In genomic region chrX:153722704-153723350, GRCh38 we compare ENCODE assay signal across 8 cellular contexts. TPM values are rescaled to one million over a fixed set of nuclear protein-coding genes. Genes with fewer than 3 reads are reported as not detected.
A peak's percentile ranks its signal among the peaks of the same experiment; 100 is the strongest.
DNase-seq lines count a peak whose midpoint lies in the region; ATAC-seq and TF ChIP-seq lines count a peak whose summit lies in the region.

No MANE protein-coding gene starts in this region.

- intact Hi-C loops in activated T-helper 1 cell treated with anti-CD3 and anti-CD28 coated beads, Interleukin-12 subunit alpha, Interleukin-12 subunit beta, Interleukin-2, Interleukin-4 antibody, amounts not matched to agents 30 ng/mL and 10 ng/mL and 1 ng/mL, durations not matched to agents 14 hours and 24 hours and 36 hours (cut with micrococcal nuclease), result loop anchor here (10.0 kb wide), 1 partner anchor 672 kb away; the partner anchor contains the start of gene RPL10
- intact Hi-C loops in thyroid gland (cut with DNase I), result no loop called here

- H3K27me3 Mint-ChIP-seq in activated CD8-positive, alpha-beta memory T cell treated with anti-CD3 and anti-CD28 coated beads, Interleukin-2, amount 10 ng/mL, durations not matched to agents 7 days and 5 days, result no peaks in the 10 kb centered on the region
- H3K27me3 Mint-ChIP-seq in activated T-helper 1 cell treated with anti-CD3 and anti-CD28 coated beads, Interleukin-12 subunit alpha, Interleukin-12 subunit beta, Interleukin-2, Interleukin-4 antibody, amounts not matched to agents 30 ng/mL and 10 ng/mL and 1 ng/mL, durations not matched to agents 14 hours and 24 hours and 36 hours (ENCODE audit: insufficient read depth), result no peaks in the 10 kb centered on the region

- peaks cover 38% of the 10 kb centered on the region for H3K4me1 Mint-ChIP-seq in activated CD8-positive, alpha-beta memory T cell treated with anti-CD3 and anti-CD28 coated beads, Interleukin-2, amount 10 ng/mL, durations not matched to agents 7 days and 5 days
- H3K4me1 Mint-ChIP-seq in activated T-helper 1 cell treated with anti-CD3 and anti-CD28 coated beads, Interleukin-12 subunit alpha, Interleukin-12 subunit beta, Interleukin-2, Interleukin-4 antibody, amounts not matched to agents 30 ng/mL and 10 ng/mL and 1 ng/mL, durations not matched to agents 14 hours and 24 hours and 36 hours (ENCODE audit: low read depth), result peaks cover 17% of the 10 kb centered on the region

- H3K4me3 ChIP-seq in iPS-18c (ENCODE audit: insufficient read depth, low read depth, low read length), result peak overlapping the region; percentile 61
- H3K4me3 ChIP-seq in thoracic aorta, result peak overlapping the region; percentile 80
- H3K4me3 ChIP-seq in thyroid gland (replicated peaks in 1 of 3), result peak overlapping the region in 1 of 3 donors; percentile 52

- peak overlapping the region; percentile 90 for H3K4me3 Mint-ChIP-seq in activated CD8-positive, alpha-beta memory T cell treated with anti-CD3 and anti-CD28 coated beads, Interleukin-2, amount 10 ng/mL, durations not matched to agents 7 days and 5 days
- H3K4me3 Mint-ChIP-seq in activated T-helper 1 cell treated with anti-CD3 and anti-CD28 coated beads, Interleukin-12 subunit alpha, Interleukin-12 subunit beta, Interleukin-2, Interleukin-4 antibody, amounts not matched to agents 30 ng/mL and 10 ng/mL and 1 ng/mL, durations not matched to agents 14 hours and 24 hours and 36 hours, result peak overlapping the region; percentile 92

- DNase-seq in activated CD8-positive, alpha-beta memory T cell treated with anti-CD3 and anti-CD28 coated beads, Interleukin-2, amount 10 ng/mL, durations not matched to agents 7 days and 5 days, result no peak
- no peak for DNase-seq in activated CD8-positive, alpha-beta memory T cell treated with anti-CD3 and anti-CD28 coated beads, Interleukin-2, amount 50 U/mL, for 48 hours
- no peak for DNase-seq in activated T-helper 1 cell treated with anti-CD3 and anti-CD28 coated beads, Interleukin-12 subunit alpha, Interleukin-12 subunit beta, Interleukin-2, Interleukin-4 antibody, amounts not matched to agents 30 ng/mL and 10 ng/mL and 1 ng/mL, durations not matched to agents 14 hours and 24 hours and 36 hours (ENCODE audit: low spot score)
- DNase-seq in thoracic aorta (ENCODE audit: low spot score), result no peak
- DNase-seq in mucosa of gallbladder (ENCODE audit: low spot score), result no peak
- no peak for DNase-seq in thyroid gland
- no peak for DNase-seq in superior temporal gyrus (ENCODE audit: extremely low spot score)

- 38 to 71% methylated on average over 8 to 10 of the region's 12 CpGs for WGBS in thyroid gland, 2 donors

- H3K27ac ChIP-seq in thoracic aorta (peak overlapping the region; percentile 56 to 90), thyroid gland (peak overlapping the region in 1 of 3 donors; percentile 84)

- ATAC-seq in activated CD8-positive, alpha-beta memory T cell treated with anti-CD3 and anti-CD28 coated beads, Interleukin-2, amount 10 ng/mL, durations not matched to agents 7 days and 5 days, result no peak
- ATAC-seq in thoracic aorta (ENCODE audit: insufficient number of reproducible peaks, low FRiP score, low read depth), result no peak

- H3K36me3 Mint-ChIP-seq in activated CD8-positive, alpha-beta memory T cell treated with anti-CD3 and anti-CD28 coated beads, Interleukin-2, amount 10 ng/mL, durations not matched to agents 7 days and 5 days, result peaks cover 14% of the 10 kb centered on the region
- peaks cover 16% of the 10 kb centered on the region for H3K36me3 Mint-ChIP-seq in activated T-helper 1 cell treated with anti-CD3 and anti-CD28 coated beads, Interleukin-12 subunit alpha, Interleukin-12 subunit beta, Interleukin-2, Interleukin-4 antibody, amounts not matched to agents 30 ng/mL and 10 ng/mL and 1 ng/mL, durations not matched to agents 14 hours and 24 hours and 36 hours (ENCODE audit: low read depth)

- TF ChIP-seq CTCF in thoracic aorta (IDR thresholded peaks at IDR 0.05) (no peak), thyroid gland (IDR thresholded peaks at IDR 0.05) (no peak)

- H3K27me3 ChIP-seq in thoracic aorta (replicated peaks; ENCODE audit: insufficient read depth) (no peaks in the 10 kb centered on the region), thyroid gland (no peaks in the 10 kb centered on the region)

- H3K9me3 Mint-ChIP-seq in activated CD8-positive, alpha-beta memory T cell treated with anti-CD3 and anti-CD28 coated beads, Interleukin-2, amount 10 ng/mL, durations not matched to agents 7 days and 5 days (ENCODE audit: low read depth), result no peaks in the 10 kb centered on the region
- H3K9me3 Mint-ChIP-seq in activated T-helper 1 cell treated with anti-CD3 and anti-CD28 coated beads, Interleukin-12 subunit alpha, Interleukin-12 subunit beta, Interleukin-2, Interleukin-4 antibody, amounts not matched to agents 30 ng/mL and 10 ng/mL and 1 ng/mL, durations not matched to agents 14 hours and 24 hours and 36 hours, result no peaks in the 10 kb centered on the region

- H3K9me3 ChIP-seq in iPS-18c (ENCODE audit: control insufficient read depth, insufficient read depth, low read length) (peaks cover 10% of the 10 kb centered on the region), thoracic aorta (no peaks in the 10 kb centered on the region), thyroid gland (no peaks in the 10 kb centered on the region)

- TF ChIP-seq POLR2A in thyroid gland (IDR thresholded peaks at IDR 0.05), result no peak

- H3K27ac Mint-ChIP-seq in activated CD8-positive, alpha-beta memory T cell treated with anti-CD3 and anti-CD28 coated beads, Interleukin-2, amount 10 ng/mL, durations not matched to agents 7 days and 5 days, result peak overlapping the region; percentile 84
- H3K27ac Mint-ChIP-seq in activated T-helper 1 cell treated with anti-CD3 and anti-CD28 coated beads, Interleukin-12 subunit alpha, Interleukin-12 subunit beta, Interleukin-2, Interleukin-4 antibody, amounts not matched to agents 30 ng/mL and 10 ng/mL and 1 ng/mL, durations not matched to agents 14 hours and 24 hours and 36 hours, result peak overlapping the region; percentile 76

- CTCF ChIA-PET in activated CD8-positive, alpha-beta memory T cell treated with anti-CD3 and anti-CD28 coated beads, Interleukin-2, amount 10 ng/mL, durations not matched to agents 7 days and 5 days (lab: Charles Lee), result no interaction called here

- H3K36me3 ChIP-seq in thoracic aorta (peaks cover 5% of the 10 kb centered on the region), thyroid gland (peaks cover 0 to 8% of the 10 kb centered on the region in 2 donors)

- peaks cover 19 to 44% of the 10 kb centered on the region in 2 donors for H3K4me1 ChIP-seq in thoracic aorta (ENCODE audit: control insufficient read depth in 1 of 2, low read depth in 2 of 2)
- peaks cover 30 to 54% of the 10 kb centered on the region in 2 donors for H3K4me1 ChIP-seq in thyroid gland

RNA-seq across cellular contexts. Expression of gene BCAP31, which starts 1.4 kb away (rescaled TPM):
- 100 to 1,000 TPM; 137 to 148 TPM for total RNA-seq in activated CD8-positive, alpha-beta memory T cell treated with anti-CD3 and anti-CD28 coated beads, Interleukin-2, amount 10 ng/mL, durations not matched to agents 7 days and 5 days
- total RNA-seq in activated T-helper 1 cell treated with anti-CD3 and anti-CD28 coated beads, Interleukin-12 subunit alpha, Interleukin-12 subunit beta, Interleukin-2, Interleukin-4 antibody, amounts not matched to agents 30 ng/mL and 10 ng/mL and 1 ng/mL, durations not matched to agents 14 hours and 24 hours and 36 hours, result 156 and 166 TPM in 2 replicates
- total RNA-seq in thoracic aorta (100 to 1,000 TPM in 1 of 2 donors, 10 to 100 TPM in 1; 82.7 to 104 TPM), mucosa of gallbladder (221 TPM), thyroid gland (100 to 1,000 TPM; 170 to 228 (median 185) TPM)

RNA-seq across cellular contexts. Expression of gene ABCD1, which starts 1.8 kb away (rescaled TPM):
- total RNA-seq in activated CD8-positive, alpha-beta memory T cell treated with anti-CD3 and anti-CD28 coated beads, Interleukin-2, amount 10 ng/mL, durations not matched to agents 7 days and 5 days, result 10 to 100 TPM; 10.7 to 18.3 TPM
- 8.4 TPM in 2 replicates for total RNA-seq in activated T-helper 1 cell treated with anti-CD3 and anti-CD28 coated beads, Interleukin-12 subunit alpha, Interleukin-12 subunit beta, Interleukin-2, Interleukin-4 antibody, amounts not matched to agents 30 ng/mL and 10 ng/mL and 1 ng/mL, durations not matched to agents 14 hours and 24 hours and 36 hours
- total RNA-seq in thoracic aorta (10 to 100 TPM; 24.3 to 40.6 TPM), mucosa of gallbladder (18.6 TPM), thyroid gland (10 to 100 TPM in 1 of 4 donors, 1 to 10 TPM in 3; 7.0 to 11.8 (median 8.9) TPM)

RNA-seq across cellular contexts. Expression of gene SLC6A8, which starts 35.1 kb away (rescaled TPM):
- 1 to 10 TPM in 1 of 2 experiments, under 1 TPM in 1; 0.93 to 1.1 TPM for total RNA-seq in activated CD8-positive, alpha-beta memory T cell treated with anti-CD3 and anti-CD28 coated beads, Interleukin-2, amount 10 ng/mL, durations not matched to agents 7 days and 5 days
- 5.9 and 6.0 TPM in 2 replicates for total RNA-seq in activated T-helper 1 cell treated with anti-CD3 and anti-CD28 coated beads, Interleukin-12 subunit alpha, Interleukin-12 subunit beta, Interleukin-2, Interleukin-4 antibody, amounts not matched to agents 30 ng/mL and 10 ng/mL and 1 ng/mL, durations not matched to agents 14 hours and 24 hours and 36 hours
- total RNA-seq in thoracic aorta (10 to 100 TPM; 16.8 to 16.9 TPM), mucosa of gallbladder (165 TPM), thyroid gland (1 to 10 TPM; 4.0 to 8.0 (median 6.1) TPM)

RNA-seq across cellular contexts. Expression of gene PLXNB3, which starts 41.2 kb away (rescaled TPM):
- total RNA-seq in activated CD8-positive, alpha-beta memory T cell treated with anti-CD3 and anti-CD28 coated beads, Interleukin-2, amount 10 ng/mL, durations not matched to agents 7 days and 5 days, result under 1 TPM; 0.42 to 0.50 TPM
- 0.21 and 0.81 TPM in 2 replicates for total RNA-seq in activated T-helper 1 cell treated with anti-CD3 and anti-CD28 coated beads, Interleukin-12 subunit alpha, Interleukin-12 subunit beta, Interleukin-2, Interleukin-4 antibody, amounts not matched to agents 30 ng/mL and 10 ng/mL and 1 ng/mL, durations not matched to agents 14 hours and 24 hours and 36 hours
- total RNA-seq in thoracic aorta (10 to 100 TPM; 40.8 to 52.2 TPM), mucosa of gallbladder (65.3 TPM), thyroid gland (1 to 10 TPM in 3 of 4 donors, under 1 TPM in 1; 0.67 to 2.0 (median 1.1) TPM)

RNA-seq across cellular contexts. Expression of gene PNCK, which starts 49.2 kb away (rescaled TPM):
- total RNA-seq in activated CD8-positive, alpha-beta memory T cell treated with anti-CD3 and anti-CD28 coated beads, Interleukin-2, amount 10 ng/mL, durations not matched to agents 7 days and 5 days, result not detected
- total RNA-seq in activated T-helper 1 cell treated with anti-CD3 and anti-CD28 coated beads, Interleukin-12 subunit alpha, Interleukin-12 subunit beta, Interleukin-2, Interleukin-4 antibody, amounts not matched to agents 30 ng/mL and 10 ng/mL and 1 ng/mL, durations not matched to agents 14 hours and 24 hours and 36 hours, result 0.15 TPM in 1 of 2 replicates, not detected in the other
- total RNA-seq in thoracic aorta (1 to 10 TPM; 1.2 to 3.2 TPM), mucosa of gallbladder (28.3 TPM), thyroid gland (under 1 TPM in 1 of 4 donors, not detected in 3; 0.83 TPM)
